ENCODE assay signal across 25 cellular contexts in the genomic region with DNA sequence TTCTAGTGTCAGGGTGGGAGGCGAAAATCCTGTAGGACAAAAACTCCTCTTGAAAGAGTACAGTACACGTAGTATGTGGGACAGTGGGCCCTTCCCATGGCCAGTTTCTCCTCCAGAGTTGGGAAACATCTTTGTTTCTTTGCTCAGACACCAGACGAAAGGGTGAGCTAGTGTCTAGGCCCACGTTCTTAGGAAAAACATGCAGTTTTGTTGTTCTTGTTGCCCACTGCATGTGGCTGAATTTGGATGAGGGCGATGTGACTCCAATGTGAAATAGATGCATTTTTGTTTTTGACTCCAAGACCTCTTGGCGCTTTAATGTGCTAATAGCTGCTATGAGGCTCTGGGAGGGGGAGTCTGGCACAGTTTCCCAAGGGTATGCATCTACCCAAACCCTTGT.
DNase-seq lines count a peak whose midpoint lies in the region; ATAC-seq, FAIRE-seq and TF ChIP-seq lines count a peak whose summit lies in the region.
"Had no signal": no experiment of that assay in that cellular context is flagged by ENCODE, and none has a peak within 500 bp of the region (broad histone marks: within the 10 kb centered on the region; RNA-seq: fewer than 3 reads in every experiment).

No MANE protein-coding gene starts in this region.

- peaks cover 9% of the 10 kb centered on the region for H3K36me3 Mint-ChIP-seq in osteocyte (ENCODE audit: unreplicated experiment)
- H3K36me3 Mint-ChIP-seq in T-cell: peaks cover 25% of the 10 kb centered on the region
- H3K36me3 Mint-ChIP-seq: activated naive CD4-positive, alpha-beta T cell treated with anti-CD3 and anti-CD28 coated beads, Interleukin-2, amount 10 ng/mL, durations not matched to agents 7 days and 5 days had no signal

- no peak for TF ChIP-seq RAD21 in HepG2 (CRISPR knock-in tag; IDR thresholded peaks at IDR 0.05)

- peaks cover 6% of the 10 kb centered on the region for H3K9me3 Mint-ChIP-seq in osteocyte (ENCODE audit: unreplicated experiment)
- no peaks in the 10 kb centered on the region for H3K9me3 Mint-ChIP-seq in T-cell
- H3K9me3 Mint-ChIP-seq: activated CD4-positive, alpha-beta memory T cell treated with anti-CD3 and anti-CD28 coated beads for 36 hours; activated naive CD4-positive, alpha-beta T cell treated with anti-CD3 and anti-CD28 coated beads, Interleukin-2, amount 10 ng/mL, durations not matched to agents 7 days and 5 days; activated T-cell treated with anti-CD3 and anti-CD28 coated beads, Interleukin-2, amount 50 U/mL, for 24 hours; T-helper 1 cell treated with Interleukin-12 subunit alpha and Interleukin-12 subunit beta and Interleukin-4 antibody, amounts not matched to agents 30 μg/mL and 1 μg/mL, for 36 hours had no signal

- no peak overlapping the region for H3K4me3 Mint-ChIP-seq in osteocyte (ENCODE audit: unreplicated experiment)
- H3K4me3 Mint-ChIP-seq in T-cell: no peak overlapping the region
- H3K4me3 Mint-ChIP-seq: activated CD4-positive, alpha-beta memory T cell treated with anti-CD3 and anti-CD28 coated beads for 36 hours; activated naive CD4-positive, alpha-beta T cell treated with anti-CD3 and anti-CD28 coated beads, Interleukin-2, amount 10 ng/mL, durations not matched to agents 7 days and 5 days; activated T-cell treated with anti-CD3 and anti-CD28 coated beads, Interleukin-2, amount 50 U/mL, for 24 hours; CD14-positive monocyte; T-helper 1 cell treated with Interleukin-12 subunit alpha and Interleukin-12 subunit beta and Interleukin-4 antibody, amounts not matched to agents 30 μg/mL and 1 μg/mL, for 36 hours had no signal

- no peak for DNase-seq in HepG2 (ENCODE audit: low spot score)
- no peak for DNase-seq in right lobe of liver
- DNase-seq in fibroblast of villous mesenchyme (ENCODE audit: low read depth): peak; percentile 60
- no peak for DNase-seq in osteocyte (ENCODE audit: extremely low spot score, unreplicated experiment)
- DNase-seq in KBM-7: no peak
- DNase-seq in GF-D8 (lab: John Stamatoyannopoulos, UW): no peak
- no peak for DNase-seq in T-cell
- DNase-seq: activated CD4-positive, alpha-beta memory T cell treated with anti-CD3 and anti-CD28 coated beads for 36 hours; activated naive CD4-positive, alpha-beta T cell treated with anti-CD3 and anti-CD28 coated beads, Interleukin-2, amount 10 ng/mL, durations not matched to agents 7 days and 5 days; activated T-cell treated with anti-CD3 and anti-CD28 coated beads, Interleukin-2, amount 50 U/mL, for 24 hours; NCI-H2029 treated with DMSO at 0.1 percent for 48 hours; NCI-H524; small intestine; stimulated activated CD4-positive, alpha-beta T cell treated with anti-CD3 and anti-CD28 coated beads, Interleukin-4, amount 100 ng/mL, for 4 hours; WERI-Rb-1 had no signal

- intact Hi-C loops in HepG2 (cut with micrococcal nuclease; ENCODE audit: unreplicated experiment) (no loop called here), right lobe of liver (cut with DNase I) (no loop called here)

- peaks cover 31% of the 10 kb centered on the region for H3K4me1 Mint-ChIP-seq in osteocyte (ENCODE audit: unreplicated experiment)
- H3K4me1 Mint-ChIP-seq in T-cell: peaks cover 0 to 2% (median 0%) of the 10 kb centered on the region in 3 donors
- H3K4me1 Mint-ChIP-seq: activated naive CD4-positive, alpha-beta T cell treated with anti-CD3 and anti-CD28 coated beads, Interleukin-2, amount 10 ng/mL, durations not matched to agents 7 days and 5 days had no signal

- CTCF ChIA-PET in HepG2 (lab: Yijun Ruan, JAX; ENCODE audit: low intra/inter-chr PET ratio, low total read pairs): no interaction called here
- CTCF ChIA-PET in T-cell (lab: Charles Lee): no interaction called here

- H3K79me2 ChIP-seq in HepG2 (ENCODE audit: insufficient read depth, low read length): no peaks in the 10 kb centered on the region
- H3K79me2 ChIP-seq: parathyroid adenoma had no signal

- H3K4me2 ChIP-seq in HepG2 (ENCODE audit: low read depth, low read length): no peak overlapping the region; the same call in 1 of the 2 replicates

- in situ Hi-C loops in HepG2 (cut with HindIII; ENCODE audit: extremely low pct_ligation_motif_present, low pct_unique_long_range_greater_than_20kb) (no loop called here), KBM-7 (cut with MboI; ENCODE audit: low pct_unique_long_range_greater_than_20kb, low sequenced_read_pairs) (no loop called here)

- H3K9me3 ChIP-seq in HepG2 (ENCODE audit: low read length) (no peaks in the 10 kb centered on the region), right lobe of liver (no peaks in the 10 kb centered on the region)
- H3K9me3 ChIP-seq: testis had no signal

- no peak overlapping the region for H3K9ac ChIP-seq in HepG2 (ENCODE audit: insufficient read depth, low read depth, low read length)
- H3K9ac ChIP-seq: parathyroid adenoma had no signal

- no peaks in the 10 kb centered on the region for H4K20me1 ChIP-seq in HepG2 (ENCODE audit: insufficient read depth, low read length)

- no peak for TF ChIP-seq CTCF in HepG2 (CRISPR knock-in tag; IDR thresholded peaks at IDR 0.05)
- no peak for TF ChIP-seq CTCF in right lobe of liver (IDR thresholded peaks at IDR 0.05)
- TF ChIP-seq CTCF in fibroblast of villous mesenchyme (IDR thresholded peaks at IDR 0.05; ENCODE audit: insufficient read depth, low read depth, low read length): no peak
- no peak for TF ChIP-seq CTCF in osteocyte (IDR thresholded peaks at IDR 0.05)

- H2AFZ ChIP-seq in HepG2 (ENCODE audit: low read length): no peak overlapping the region
- H2AFZ ChIP-seq: parathyroid adenoma had no signal

- POLR2A ChIA-PET in HepG2 (lab: Yijun Ruan, JAX): no interaction called here
- POLR2A ChIA-PET in T-cell (lab: Charles Lee): no interaction called here

- 91% methylated on average over 4 of the region's 6 CpGs for WGBS in HepG2 (ENCODE audit: low lambda C conversion rate)
- WGBS in right lobe of liver (ENCODE audit: insufficient coverage, low coverage, low lambda C conversion rate, missing lambda C conversion rate): 77% methylated on average over 4 of the region's 6 CpGs

- TF ChIP-seq POLR2A in HepG2 (IDR thresholded peaks at IDR 0.05; ENCODE audit: insufficient read depth in 1 of 2, low read depth in 2 of 2, low read length in 2 of 2) (no peak), right lobe of liver (IDR thresholded peaks at IDR 0.05) (no peak)

- no peak for FAIRE-seq in HepG2 (lab: Jason Lieb, UNC)
- FAIRE-seq: A204.1, endothelial cell of umbilical vein, small intestine had no signal

- no peaks in the 10 kb centered on the region for H3K27me3 Mint-ChIP-seq in osteocyte (ENCODE audit: unreplicated experiment)
- H3K27me3 Mint-ChIP-seq in T-cell: no peaks in the 10 kb centered on the region
- H3K27me3 Mint-ChIP-seq: activated CD4-positive, alpha-beta memory T cell treated with anti-CD3 and anti-CD28 coated beads for 36 hours; activated T-cell treated with anti-CD3 and anti-CD28 coated beads, Interleukin-2, amount 50 U/mL, for 24 hours had no signal

- TF ChIP-seq EP300 in HepG2 (IDR thresholded peaks at IDR 0.05; ENCODE audit: low read depth in 2 of 2, low read length in 2 of 2) (no peak), HepG2 (CRISPR knock-in tag; IDR thresholded peaks at IDR 0.05; ENCODE audit: borderline replicate concordance) (no peak)

- H3K27ac Mint-ChIP-seq in osteocyte (ENCODE audit: unreplicated experiment) (peak overlapping the region; percentile 80), T-cell (no peak overlapping the region)
- H3K27ac Mint-ChIP-seq: activated CD4-positive, alpha-beta memory T cell treated with anti-CD3 and anti-CD28 coated beads for 36 hours; activated naive CD4-positive, alpha-beta T cell treated with anti-CD3 and anti-CD28 coated beads, Interleukin-2, amount 10 ng/mL, durations not matched to agents 7 days and 5 days; activated T-cell treated with anti-CD3 and anti-CD28 coated beads, Interleukin-2, amount 50 U/mL, for 24 hours; CD14-positive monocyte; T-helper 1 cell treated with Interleukin-12 subunit alpha and Interleukin-12 subunit beta and Interleukin-4 antibody, amounts not matched to agents 30 μg/mL and 1 μg/mL, for 36 hours had no signal

- H3K27me3 ChIP-seq in HepG2 (ENCODE audit: control insufficient read depth in 1 of 2, insufficient read depth in 2 of 2, low read length in 2 of 2): no peaks in the 10 kb centered on the region
- no peaks in the 10 kb centered on the region for H3K27me3 ChIP-seq in right lobe of liver
- H3K27me3 ChIP-seq: testis had no signal

- ATAC-seq in HepG2: no peak
- no peak for ATAC-seq in right lobe of liver
- ATAC-seq in HG03457 (IDR thresholded peaks at IDR 0.05; ENCODE audit: unreplicated experiment): no peak
- ATAC-seq in T-cell (replicated peaks in 1 of 4): no peak
- ATAC-seq: Right ventricle myocardium inferior had no signal

- H3K4me3 ChIP-seq in HepG2 (replicated peaks in 1 of 3; ENCODE audit: insufficient read depth in 1 of 3, low read depth in 2 of 3, low read length in 3 of 3): no peak overlapping the region
- H3K4me3 ChIP-seq in right lobe of liver: no peak overlapping the region
- no peak overlapping the region for H3K4me3 ChIP-seq in fibroblast of villous mesenchyme (ENCODE audit: low read depth, low read length)
- H3K4me3 ChIP-seq: coronary artery, K562, testis had no signal

- H3K4me1 ChIP-seq in HepG2 (ENCODE audit: insufficient read depth, low read length): peaks cover 14% of the 10 kb centered on the region
- H3K4me1 ChIP-seq in right lobe of liver: peaks cover 0 to 14% (median 0%) of the 10 kb centered on the region in 4 donors
- H3K4me1 ChIP-seq: parathyroid adenoma had no signal

- no peaks in the 10 kb centered on the region for H3K36me3 ChIP-seq in HepG2 (replicated peaks in 1 of 2; ENCODE audit: control insufficient read depth in 1 of 2, insufficient read depth in 2 of 2, low read length in 2 of 2)
- H3K36me3 ChIP-seq in right lobe of liver: no peaks in the 10 kb centered on the region
- H3K36me3 ChIP-seq: WERI-Rb-1 had no signal

- no TSS peak for BruUV-seq in HepG2 (replicated peaks; lab: Mats Ljungman, UMichigan)

- H3K27ac ChIP-seq in HepG2 (ENCODE audit: extremely low read length, insufficient read depth, low read length) (no peak overlapping the region), right lobe of liver (no peak overlapping the region)
- H3K27ac ChIP-seq: parathyroid adenoma, testis, WERI-Rb-1 had no signal

TF ChIP-seq in HepG2, 621 proteins besides CTCF, POLR2A, EP300 and RAD21 (continues in another document):
- TF ChIP-seq TP53 (CRISPR knock-in tag; conservative IDR thresholded peaks at IDR 0.05): no peak
